In the genomic region with DNA sequence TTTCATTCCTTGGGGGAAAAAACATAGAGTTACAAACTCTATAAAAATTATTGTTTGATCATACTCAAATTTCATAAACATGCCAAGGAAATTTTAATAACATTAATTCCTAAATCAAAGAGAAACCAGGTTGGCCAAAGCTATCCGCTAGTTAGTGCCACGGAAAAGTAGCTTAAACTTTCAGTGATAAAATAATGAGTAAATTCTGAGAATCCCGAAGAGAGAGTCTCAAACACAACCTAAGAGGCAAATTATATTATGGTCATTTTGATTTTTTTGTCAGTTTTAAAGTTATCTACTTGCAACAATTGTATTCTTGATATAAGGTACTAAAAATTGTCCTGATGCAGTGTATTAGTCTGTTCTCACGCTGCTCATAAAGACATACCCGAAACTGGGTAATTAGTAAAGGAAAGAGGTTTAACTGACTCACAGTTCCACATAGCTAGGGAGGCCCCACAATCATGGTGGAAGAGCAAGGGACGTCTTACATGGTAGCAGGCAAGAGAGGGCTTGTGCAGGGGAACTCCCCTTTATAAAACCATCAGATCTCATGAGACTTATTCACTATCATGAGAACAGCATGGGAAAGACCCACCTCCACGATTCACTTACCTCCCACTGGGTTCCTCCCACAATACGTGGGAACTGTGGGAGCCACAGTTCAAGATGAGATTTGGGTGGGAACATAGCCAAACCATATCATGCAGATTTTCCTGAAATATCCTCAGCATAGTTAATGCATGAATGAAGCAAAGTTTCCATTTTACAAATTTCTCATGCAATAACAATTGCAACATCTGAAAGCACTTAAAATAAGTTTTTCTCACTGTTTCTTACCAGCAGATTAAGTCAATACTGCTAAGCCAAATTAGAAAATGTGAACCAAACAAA, we compare ENCODE assay signal across 10 cellular contexts.
A peak's percentile ranks its signal among the peaks of the same experiment; 100 is the strongest.
DNase-seq lines count a peak whose midpoint lies in the region; ATAC-seq, FAIRE-seq and TF ChIP-seq lines count a peak whose summit lies in the region.
"Had no signal": no experiment of that assay in that cellular context is flagged by ENCODE, and none has a peak within 500 bp of the region (broad histone marks: within the 10 kb centered on the region; RNA-seq: fewer than 3 reads in every experiment).

No MANE protein-coding gene starts in this region.

- no peaks in the 10 kb centered on the region for H3K79me1 ChIP-seq in trophoblast cell (ENCODE audit: low read length)

- DNase-seq in AG04449 (ENCODE audit: low read depth, low spot score) (peak; percentile 58), K562 (ENCODE audit: extremely low read depth in 1 of 4, low spot score in 3 of 4) (no peak), trophoblast cell (no peak), NCI-H1436 (lab: John Stamatoyannopoulos, UW) (no peak), OCI-M1 (lab: John Stamatoyannopoulos, UW) (no peak)
- DNase-seq: NCI-H1105 treated with DMSO at 0.1 percent for 48 hours had no signal

- H2BK120ac ChIP-seq in trophoblast cell (ENCODE audit: insufficient read depth, low read length, poor library complexity): no peak overlapping the region

- in situ Hi-C loops in K562 (cut with MboI): no loop called here

- no peaks in the 10 kb centered on the region for H4K20me1 ChIP-seq in K562 (replicated peaks; ENCODE audit: control insufficient read depth, insufficient read depth, low read length)

- H3K9me1 ChIP-seq in K562 (ENCODE audit: control insufficient read depth, insufficient read depth, low read length): no peaks in the 10 kb centered on the region

- H2BK12ac ChIP-seq in trophoblast cell (ENCODE audit: low read length): no peak overlapping the region

- H3K4me3 ChIP-seq in AG04449 (ENCODE audit: low read depth, low read length): no peak overlapping the region
- H3K4me3 ChIP-seq in K562: no peak overlapping the region
- H3K4me3 ChIP-seq in trophoblast cell (ENCODE audit: low read depth, low read length): no peak overlapping the region

- no peak overlapping the region for H3K4ac ChIP-seq in trophoblast cell (ENCODE audit: low read depth, low read length)

- no peaks in the 10 kb centered on the region for H3K9me3 ChIP-seq in K562 (replicated peaks; ENCODE audit: control insufficient read depth, insufficient read depth, low read depth, low read length)
- no peaks in the 10 kb centered on the region for H3K9me3 ChIP-seq in trophoblast cell (ENCODE audit: insufficient read depth, low read depth, low read length)

- 0 out of 2 replicates have a peak overlapping the region, but pooled peaks have one; percentile 27 for H2AFZ ChIP-seq in K562 (ENCODE audit: low read depth, low read length)
- no peak overlapping the region for H2AFZ ChIP-seq in trophoblast cell (ENCODE audit: insufficient read depth, low read length, poor library complexity)

- TF ChIP-seq EP300 in K562 (IDR thresholded peaks at IDR 0.05; ENCODE audit: low read length): no peak

- no peak overlapping the region for H3K18ac ChIP-seq in trophoblast cell (ENCODE audit: low read length)

- no peak overlapping the region for H4K12ac ChIP-seq in trophoblast cell (ENCODE audit: low read depth, low read length)

- no peak overlapping the region for H3K9ac ChIP-seq in K562 (ENCODE audit: insufficient read depth in 1 of 2, low read depth in 2 of 2, low read length in 2 of 2)
- no peak overlapping the region for H3K9ac ChIP-seq in trophoblast cell (ENCODE audit: low read length)

- no peak overlapping the region for H2AK5ac ChIP-seq in trophoblast cell (ENCODE audit: low read length)

- no peak overlapping the region for H2BK5ac ChIP-seq in trophoblast cell (ENCODE audit: low read depth, low read length, poor library complexity)

- H4K8ac ChIP-seq in trophoblast cell (ENCODE audit: low read depth, low read length): no peak overlapping the region

- 55% methylated on average over 8 of the region's 8 CpGs for WGBS in K562 (ENCODE audit: insufficient coverage, low coverage, missing lambda C conversion rate)
- no CpG with 5 or more reads among the region's 8 CpGs for WGBS in trophoblast cell (ENCODE audit: extremely low coverage, insufficient coverage, insufficient read length)

- TF ChIP-seq CTCF in AG04449 (IDR thresholded peaks at IDR 0.05; ENCODE audit: insufficient read depth, low read length, missing control alignments) (no peak), K562 (IDR thresholded peaks at IDR 0.05 in 2 of 3, conservative IDR thresholded peaks at IDR 0.05 in 1 of 3; ENCODE audit: insufficient read depth in 2 of 3, low read depth in 1 of 3, low read length in 3 of 3) (no peak)

- H3K27ac ChIP-seq in K562 (ENCODE audit: extremely low read depth, low read depth, low read length): no peak overlapping the region
- H3K27ac ChIP-seq in trophoblast cell (ENCODE audit: low read depth, low read length): no peak overlapping the region
- H3K27ac ChIP-seq: C4-2B had no signal

- POLR2A ChIA-PET in AG04449 (lab: Yijun Ruan, JAX) (no interaction called here), K562 (lab: Yijun Ruan, JAX) (interaction anchor here (0.8 kb wide), 1 partner anchor 11 kb away, joined by 3 read pairs; no protein-coding TSS in a partner anchor)

- TF ChIP-seq POLR2A in K562 (conservative IDR thresholded peaks at IDR 0.05): no peak

- CTCF ChIA-PET in AG04449 (lab: Yijun Ruan, JAX): interaction anchor here (0.6 kb wide), 1 partner anchor 85 kb away, joined by 4 read pairs; no protein-coding TSS in a partner anchor
- CTCF ChIA-PET in K562 (lab: Yijun Ruan, JAX; ENCODE audit: low intra/inter-chr PET ratio): no interaction called here

- ATAC-seq in GM18868 (IDR thresholded peaks at IDR 0.05; ENCODE audit: unreplicated experiment): peak; percentile 71
- peak; percentile 56 for ATAC-seq in HG03039 (IDR thresholded peaks at IDR 0.05; ENCODE audit: unreplicated experiment)
- no peak for ATAC-seq in K562
- ATAC-seq in esophagus mucosa: no peak

- no peaks in the 10 kb centered on the region for H3K79me2 ChIP-seq in K562 (ENCODE audit: control insufficient read depth, insufficient read depth, low read length)
- no peaks in the 10 kb centered on the region for H3K79me2 ChIP-seq in trophoblast cell (ENCODE audit: control insufficient read depth, insufficient read depth, low read length, poor library complexity)

- H3K23ac ChIP-seq in trophoblast cell (ENCODE audit: low read length): no peak overlapping the region

- H3K4me1 ChIP-seq in K562 (replicated peaks in 1 of 2; ENCODE audit: control insufficient read depth in 2 of 2, insufficient read depth in 2 of 2, low read length in 2 of 2) (peaks cover 3 to 17% of the 10 kb centered on the region in 2 experiments; a peak in 3 of 5 replicates), trophoblast cell (ENCODE audit: control insufficient read depth in 1 of 2, insufficient read depth in 2 of 2, low read length in 2 of 2) (no peaks in the 10 kb centered on the region)

- H3K14ac ChIP-seq in trophoblast cell (ENCODE audit: low read length): no peak overlapping the region

- H3K4me2 ChIP-seq in K562 (ENCODE audit: insufficient read depth, low read length) (no peak overlapping the region), trophoblast cell (ENCODE audit: low read length) (no peak overlapping the region)

- no TSS peak for BruUV-seq in K562 (replicated peaks; lab: Mats Ljungman, UMichigan)

- no peak for FAIRE-seq in K562 (lab: Jason Lieb, UNC)

- intact Hi-C loops in K562 (cut with micrococcal nuclease): no loop called here

- no peaks in the 10 kb centered on the region for H3K36me3 ChIP-seq in K562 (ENCODE audit: control insufficient read depth, insufficient read depth, low read length)
- no peaks in the 10 kb centered on the region for H3K36me3 ChIP-seq in trophoblast cell (ENCODE audit: control insufficient read depth in 1 of 2, insufficient read depth in 2 of 2, low read length in 2 of 2)

- no peak for TF ChIP-seq RAD21 in K562 (CRISPR knock-in tag; conservative IDR thresholded peaks at IDR 0.05 in 1 of 2, IDR thresholded peaks at IDR 0.05 in 1 of 2)

- H4K91ac ChIP-seq in trophoblast cell (ENCODE audit: low read depth, low read length): no peak overlapping the region

- H3K27me3 ChIP-seq in K562 (ENCODE audit: control insufficient read depth in 2 of 2, insufficient read depth in 2 of 2, low read length in 2 of 2): no peaks in the 10 kb centered on the region
- no peaks in the 10 kb centered on the region for H3K27me3 ChIP-seq in trophoblast cell (ENCODE audit: insufficient read depth, low read length)

TF ChIP-seq in K562, 482 proteins besides CTCF, POLR2A, EP300 and RAD21 (continues in another document):
- TF ChIP-seq SAP30 (IDR thresholded peaks at IDR 0.05; ENCODE audit: borderline replicate concordance, insufficient read depth, low read depth, low read length, poor library complexity, severe bottlenecking) (no peak), ZNF253 (CRISPR knock-in tag; conservative IDR thresholded peaks at IDR 0.05) (no peak), ZBTB33 (CRISPR knock-in tag; IDR thresholded peaks at IDR 0.05) (no peak), RBM22 (IDR thresholded peaks at IDR 0.05; ENCODE audit: low read depth, low read length, poor library complexity, severe bottlenecking) (no peak), ZZZ3 (IDR thresholded peaks at IDR 0.05) (no peak), FOS (IDR thresholded peaks at IDR 0.05; ENCODE audit: extremely low read depth, insufficient read length) (no peak), SRSF9 (IDR thresholded peaks at IDR 0.05; ENCODE audit: borderline replicate concordance, low read depth, low read length) (no peak), NCOR1 (IDR thresholded peaks at IDR 0.05) (no peak), KLF1 (tag; IDR thresholded peaks at IDR 0.05) (no peak), RBM14 (IDR thresholded peaks at IDR 0.05; ENCODE audit: borderline replicate concordance, insufficient read depth, low read depth, low read length) (no peak), FOSL1 (tag; conservative IDR thresholded peaks at IDR 0.05) (no peak), NR4A1 (CRISPR knock-in tag; IDR thresholded peaks at IDR 0.05) (no peak), NR4A1 (tag; IDR thresholded peaks at IDR 0.05) (no peak), ZFP36 (IDR thresholded peaks at IDR 0.05; ENCODE audit: low read depth, low read length, partially characterized antibody) (no peak), NCOA4 (IDR thresholded peaks at IDR 0.05; ENCODE audit: partially characterized antibody) (no peak)

Comparison
In these comparisons a context has a peak if more than half of its experiments do, and no peak if none do; other contexts are left out.
1. ATAC-seq: peak in GM18868 (single experiment) and HG03039 (single experiment); none in K562 (single experiment) and esophagus mucosa (single experiment).